In genomic region chr4:73499996-73500765, GRCh38 we compare ENCODE assay signal across 18 cellular contexts. TPM values are rescaled to one million over a fixed set of nuclear protein-coding genes. Genes with fewer than 3 reads are reported as not detected.
DNase-seq lines count a peak whose midpoint lies in the region; ATAC-seq and TF ChIP-seq lines count a peak whose summit lies in the region.
"Had no signal": no experiment of that assay in that cellular context is flagged by ENCODE, and none has a peak within 500 bp of the region (broad histone marks: within the 10 kb centered on the region; RNA-seq: fewer than 3 reads in every experiment).

No MANE protein-coding gene starts in this region.

- H3K9me3 ChIP-seq in PC-3 (ENCODE audit: low read length) = no peaks in the 10 kb centered on the region
- H3K9me3 ChIP-seq in endocrine pancreas (ENCODE audit: control insufficient read depth, low read length) = no peaks in the 10 kb centered on the region
- H3K9me3 ChIP-seq in osteoblast (ENCODE audit: low read depth, low read length) = no peaks in the 10 kb centered on the region
- no peaks in the 10 kb centered on the region for H3K9me3 ChIP-seq in Caco-2

- intact Hi-C loops in PC-3 (cut with micrococcal nuclease) (no loop called here), Caco-2 (cut with micrococcal nuclease; ENCODE audit: unreplicated experiment) (no loop called here)

- H2AFZ ChIP-seq in PC-3 (ENCODE audit: low read length) (peak overlapping the region; percentile 82), osteoblast (ENCODE audit: low read length) (peak overlapping the region; percentile 78)

- no peak overlapping the region for H3K4me3 Mint-ChIP-seq in Caco-2 (ENCODE audit: unreplicated experiment)
- H3K4me3 Mint-ChIP-seq: activated naive CD4-positive, alpha-beta T cell treated with anti-CD3 and anti-CD28 coated beads, Interleukin-2, amount 10 ng/mL, durations not matched to agents 7 days and 5 days; CD14-positive monocyte; stimulated activated naive CD8-positive, alpha-beta T cell treated with anti-CD3 and anti-CD28 coated beads, Interleukin-15, amount 100 ng/mL, for 72 hours had no signal

- H3K4me3 ChIP-seq in PC-3 (ENCODE audit: low read length) = peak overlapping the region; percentile 59
- peak overlapping the region; percentile 47 for H3K4me3 ChIP-seq in endocrine pancreas (ENCODE audit: control insufficient read depth, insufficient read depth, low read length)
- H3K4me3 ChIP-seq in osteoblast (ENCODE audit: insufficient read depth, low read length) = peak overlapping the region; percentile 33
- no peak overlapping the region for H3K4me3 ChIP-seq in Caco-2 (ENCODE audit: low read depth, low read length)

- no peaks in the 10 kb centered on the region for H3K9me2 ChIP-seq in PC-3 (replicated peaks; ENCODE audit: low read length)

- no peak overlapping the region for H3K27ac Mint-ChIP-seq in Caco-2 (ENCODE audit: unreplicated experiment)
- H3K27ac Mint-ChIP-seq: activated naive CD4-positive, alpha-beta T cell treated with anti-CD3 and anti-CD28 coated beads, Interleukin-2, amount 10 ng/mL, durations not matched to agents 7 days and 5 days; CD14-positive monocyte; stimulated activated naive CD8-positive, alpha-beta T cell treated with anti-CD3 and anti-CD28 coated beads, Interleukin-15, amount 100 ng/mL, for 72 hours had no signal

- no peaks in the 10 kb centered on the region for H3K9me3 Mint-ChIP-seq in Caco-2 (ENCODE audit: unreplicated experiment)
- H3K9me3 Mint-ChIP-seq: activated naive CD4-positive, alpha-beta T cell treated with anti-CD3 and anti-CD28 coated beads, Interleukin-2, amount 10 ng/mL, durations not matched to agents 7 days and 5 days; stimulated activated naive CD8-positive, alpha-beta T cell treated with anti-CD3 and anti-CD28 coated beads, Interleukin-15, amount 100 ng/mL, for 72 hours had no signal

- H3K27me3 ChIP-seq in PC-3 (ENCODE audit: low read length) (no peaks in the 10 kb centered on the region), endocrine pancreas (ENCODE audit: control insufficient read depth, insufficient read depth, low read length) (no peaks in the 10 kb centered on the region), osteoblast (ENCODE audit: insufficient read depth, low read length) (no peaks in the 10 kb centered on the region), Caco-2 (replicated peaks; ENCODE audit: control insufficient read depth, insufficient read depth, low read length) (no peaks in the 10 kb centered on the region)

- DNase-seq in ELR (ENCODE audit: low read depth) = peak; percentile 23
- peak; percentile 45 for DNase-seq in PC-3
- DNase-seq in osteoblast (ENCODE audit: insufficient read length, low spot score, missing footprints) = no peak
- no peak for DNase-seq in Caco-2
- DNase-seq: activated CD8-positive, alpha-beta memory T cell treated with anti-CD3 and anti-CD28 coated beads for 24 hours; activated naive CD4-positive, alpha-beta T cell treated with anti-CD3 and anti-CD28 coated beads, Interleukin-2, amount 10 ng/mL, durations not matched to agents 7 days and 5 days; cerebellar nuclear complex; MV-4-11; NCI-H446 treated with DMSO at 0.1 percent for 48 hours; RPMI8226; stimulated activated naive CD8-positive, alpha-beta T cell treated with anti-CD3 and anti-CD28 coated beads, Interleukin-15, amount 100 ng/mL, for 72 hours; T1000 had no signal

- H3K36me3 ChIP-seq in PC-3 (ENCODE audit: low read depth, low read length) = no peaks in the 10 kb centered on the region
- H3K36me3 ChIP-seq in endocrine pancreas (ENCODE audit: control insufficient read depth, insufficient read depth, low read length) = no peaks in the 10 kb centered on the region
- H3K36me3 ChIP-seq in osteoblast (ENCODE audit: insufficient read depth, low read length) = no peaks in the 10 kb centered on the region
- no peaks in the 10 kb centered on the region for H3K36me3 ChIP-seq in Caco-2 (ENCODE audit: control insufficient read depth, insufficient read depth, low read length)

- no peaks in the 10 kb centered on the region for H3K36me3 Mint-ChIP-seq in Caco-2 (ENCODE audit: insufficient read depth, unreplicated experiment)
- H3K36me3 Mint-ChIP-seq: activated naive CD4-positive, alpha-beta T cell treated with anti-CD3 and anti-CD28 coated beads, Interleukin-2, amount 10 ng/mL, durations not matched to agents 7 days and 5 days; CD14-positive monocyte had no signal

- H3K27ac ChIP-seq in PC-3 (ENCODE audit: low read length) (no peak overlapping the region), osteoblast (ENCODE audit: low read depth, low read length) (no peak overlapping the region)

- POLR2A ChIA-PET in PC-3 (lab: Charles Lee; ENCODE audit: unreplicated experiment) = no interaction called here
- POLR2A ChIA-PET in Caco-2 (lab: Charles Lee) = no interaction called here

- peak overlapping the region; percentile 81 for H3K4me2 ChIP-seq in PC-3 (ENCODE audit: low read length)
- H3K4me2 ChIP-seq in osteoblast (ENCODE audit: insufficient read depth, low read length) = peak overlapping the region; percentile 70

- TF ChIP-seq CTCF in PC-3 (conservative IDR thresholded peaks at IDR 0.05; ENCODE audit: low read depth, low read length) (no peak), osteoblast (IDR thresholded peaks at IDR 0.05; ENCODE audit: extremely low read depth, low read depth, low read length) (no peak), Caco-2 (IDR thresholded peaks at IDR 0.05; ENCODE audit: insufficient read depth in 1 of 2, low read depth in 1 of 2, low read length in 1 of 2, severe bottlenecking in 1 of 2, unreplicated experiment in 1 of 2) (no peak)

- BruUV-seq in PC-3 (replicated peaks; lab: Mats Ljungman, UMichigan) = no TSS peak
- BruUV-seq in Caco-2 (replicated peaks; lab: Mats Ljungman, UMichigan) = no TSS peak

- CTCF ChIA-PET in PC-3 (lab: Charles Lee) = no interaction called here
- CTCF ChIA-PET in Caco-2 (lab: Charles Lee) = interaction anchor here (0.6 kb wide), 1 partner anchor 13 kb away, joined by 3 read pairs; no protein-coding TSS in a partner anchor

- no peaks in the 10 kb centered on the region for H3K27me3 Mint-ChIP-seq in Caco-2 (ENCODE audit: insufficient read depth, unreplicated experiment)
- H3K27me3 Mint-ChIP-seq: activated naive CD4-positive, alpha-beta T cell treated with anti-CD3 and anti-CD28 coated beads, Interleukin-2, amount 10 ng/mL, durations not matched to agents 7 days and 5 days; stimulated activated naive CD8-positive, alpha-beta T cell treated with anti-CD3 and anti-CD28 coated beads, Interleukin-15, amount 100 ng/mL, for 72 hours had no signal

- ATAC-seq in PC-3 (peak; percentile 88), HG03025 (IDR thresholded peaks at IDR 0.05; ENCODE audit: low FRiP score, unreplicated experiment) (no peak), HG03354 (IDR thresholded peaks at IDR 0.05; ENCODE audit: poor library complexity, severe bottlenecking, unreplicated experiment) (no peak), GM18867 (IDR thresholded peaks at IDR 0.05; ENCODE audit: unreplicated experiment) (no peak)
- ATAC-seq: stimulated activated naive CD8-positive, alpha-beta T cell treated with anti-CD3 and anti-CD28 coated beads, Interleukin-15, amount 100 ng/mL, for 72 hours had no signal

- H3K9ac ChIP-seq in PC-3 (ENCODE audit: low read length) (peak overlapping the region; percentile 26), endocrine pancreas (ENCODE audit: control insufficient read depth, insufficient read depth, low read length) (no peak overlapping the region)

- peaks cover 9% of the 10 kb centered on the region for H3K4me1 Mint-ChIP-seq in Caco-2 (ENCODE audit: low read depth, unreplicated experiment)
- H3K4me1 Mint-ChIP-seq: activated naive CD4-positive, alpha-beta T cell treated with anti-CD3 and anti-CD28 coated beads, Interleukin-2, amount 10 ng/mL, durations not matched to agents 7 days and 5 days; CD14-positive monocyte; stimulated activated naive CD8-positive, alpha-beta T cell treated with anti-CD3 and anti-CD28 coated beads, Interleukin-15, amount 100 ng/mL, for 72 hours had no signal

- no peaks in the 10 kb centered on the region for H3K79me2 ChIP-seq in PC-3 (ENCODE audit: low read length)
- H3K79me2 ChIP-seq in osteoblast (ENCODE audit: insufficient read depth, low read length) = no peaks in the 10 kb centered on the region

- H4K20me1 ChIP-seq in PC-3 (ENCODE audit: low read length) (no peaks in the 10 kb centered on the region), osteoblast (ENCODE audit: insufficient read depth, low read length) (no peaks in the 10 kb centered on the region)

- H3K4me1 ChIP-seq in PC-3 (ENCODE audit: insufficient read depth, low read length) (no peaks in the 10 kb centered on the region), endocrine pancreas (ENCODE audit: control insufficient read depth, insufficient read depth, low read length) (no peaks in the 10 kb centered on the region), osteoblast (ENCODE audit: insufficient read depth, low read length) (peaks cover 7% of the 10 kb centered on the region), Caco-2 (no peaks in the 10 kb centered on the region)

- no peaks in the 10 kb centered on the region for H3F3A ChIP-seq in PC-3 (ENCODE audit: low read length, unreplicated experiment)

RNA-seq across cellular contexts. Expression of gene AFM, which starts 18.6 kb away (rescaled TPM):
- total RNA-seq in PC-3 (2014; rRNA removed) = not detected in 2 replicates
- total RNA-seq in osteoblast = not detected in 2 replicates
- 2.5 and 4.1 TPM in 2 replicates for total RNA-seq in Caco-2 (2022)
- total RNA-seq: pulmonary artery endothelial cell had no signal

Comparison
In these comparisons a context has a peak if more than half of its experiments do, and no peak if none do; other contexts are left out.
1. DNase-seq: peak in ELR (single experiment) and PC-3 (single experiment); none in osteoblast (single experiment) and Caco-2 (0 of 2).